Comparison of ENCODE assay signal across 27 cellular contexts in genomic region chr14:93785423-93785822, GRCh38. TPM values are rescaled to one million over a fixed set of nuclear protein-coding genes. Genes with fewer than 3 reads are reported as not detected.
"Had no signal": no experiment of that assay in that cellular context is flagged by ENCODE, and none has a peak within 500 bp of the region (broad histone marks: within the 10 kb centered on the region; RNA-seq: fewer than 3 reads in every experiment).

No MANE protein-coding gene starts in this region.

- H3K4me3 ChIP-seq: ascending aorta, body of pancreas had no signal

- ATAC-seq: activated CD8-positive, alpha-beta T cell treated with anti-CD3 and anti-CD28 coated beads, Interleukin-2, amount 10 ng/mL, durations not matched to agents 7 days and 5 days; activated naive CD8-positive, alpha-beta T cell treated with anti-CD3 and anti-CD28 coated beads, Interleukin-2, amount 50 U/mL, for 24 hours; body of pancreas; Panc1; Right ventricle myocardium inferior; WTC11 had no signal

- H3K4me3 Mint-ChIP-seq: activated CD8-positive, alpha-beta T cell treated with anti-CD3 and anti-CD28 coated beads, Interleukin-2, amount 10 ng/mL, durations not matched to agents 7 days and 5 days; activated naive CD4-positive, alpha-beta T cell treated with anti-CD3 and anti-CD28 coated beads, Interleukin-2, amount 50 U/mL, for 24 hours; activated naive CD8-positive, alpha-beta T cell treated with anti-CD3 and anti-CD28 coated beads, Interleukin-2, amount 50 U/mL, for 24 hours; T-helper 1 cell treated with Interleukin-12 subunit alpha and Interleukin-12 subunit beta and Interleukin-4 antibody, amounts not matched to agents 30 μg/mL and 1 μg/mL, for 36 hours; WTC11 had no signal

- DNase-seq: activated CD4-positive, alpha-beta T cell treated with anti-CD3 and anti-CD28 coated beads for 48 hours; activated CD4-positive, alpha-beta T cell treated with anti-CD3 and anti-CD28 coated beads, Interleukin-2, amount 50 U/mL, for 4 hours; activated CD4-positive, CD25-positive, alpha-beta regulatory T cell treated with anti-CD3 and anti-CD28 coated beads, Interleukin-2, amount 50 U/mL, for 72 hours; activated CD8-positive, alpha-beta memory T cell treated with anti-CD3 and anti-CD28 coated beads, Interleukin-2, amount 50 U/mL, for 48 hours; activated CD8-positive, alpha-beta T cell treated with anti-CD3 and anti-CD28 coated beads, Interleukin-2, amount 10 ng/mL, durations not matched to agents 7 days and 5 days; activated naive CD8-positive, alpha-beta T cell treated with anti-CD3 and anti-CD28 coated beads, Interleukin-2, amount 50 U/mL, for 24 hours; activated T-cell treated with anti-CD3 and anti-CD28 coated beads, Interleukin-2, amount 50 U/mL, for 1 hour; amniotic stem cell; body of pancreas; NCI-H1092; NCI-H1417 treated with DMSO at 0.1 percent for 48 hours; NCI-H1694; NCI-H2029 treated with DMSO at 0.1 percent for 48 hours; NCI-H345; NCI-H510A; NCI-H526 treated with DMSO at 0.1 percent for 48 hours; NK-92 treated with Interleukin-12 subunit alpha and Interleukin-12 subunit beta, amount 100 ng/mL, for 24 hours; OCI-M1; RPMI8226 had no signal

- H3K27ac Mint-ChIP-seq: activated CD8-positive, alpha-beta T cell treated with anti-CD3 and anti-CD28 coated beads, Interleukin-2, amount 10 ng/mL, durations not matched to agents 7 days and 5 days; activated naive CD4-positive, alpha-beta T cell treated with anti-CD3 and anti-CD28 coated beads, Interleukin-2, amount 50 U/mL, for 24 hours; activated naive CD8-positive, alpha-beta T cell treated with anti-CD3 and anti-CD28 coated beads, Interleukin-2, amount 50 U/mL, for 24 hours; T-helper 1 cell treated with Interleukin-12 subunit alpha and Interleukin-12 subunit beta and Interleukin-4 antibody, amounts not matched to agents 30 μg/mL and 1 μg/mL, for 36 hours; WTC11 had no signal

- H3K36me3 ChIP-seq: ascending aorta had no signal

- H3K9me3 Mint-ChIP-seq: activated naive CD4-positive, alpha-beta T cell treated with anti-CD3 and anti-CD28 coated beads, Interleukin-2, amount 50 U/mL, for 24 hours; activated naive CD8-positive, alpha-beta T cell treated with anti-CD3 and anti-CD28 coated beads, Interleukin-2, amount 50 U/mL, for 24 hours; T-helper 1 cell treated with Interleukin-12 subunit alpha and Interleukin-12 subunit beta and Interleukin-4 antibody, amounts not matched to agents 30 μg/mL and 1 μg/mL, for 36 hours; WTC11 had no signal

- H3K4me2 ChIP-seq: KMS-11 had no signal

- H3K36me3 Mint-ChIP-seq: activated naive CD4-positive, alpha-beta T cell treated with anti-CD3 and anti-CD28 coated beads, Interleukin-2, amount 50 U/mL, for 24 hours; WTC11 had no signal

- H3K4me1 Mint-ChIP-seq: activated naive CD4-positive, alpha-beta T cell treated with anti-CD3 and anti-CD28 coated beads, Interleukin-2, amount 50 U/mL, for 24 hours; activated naive CD8-positive, alpha-beta T cell treated with anti-CD3 and anti-CD28 coated beads, Interleukin-2, amount 50 U/mL, for 24 hours had no signal

- H3K27ac ChIP-seq: body of pancreas, KMS-11 had no signal

- H3K27me3 ChIP-seq: ascending aorta, body of pancreas had no signal

- H3K9me3 ChIP-seq: ascending aorta, body of pancreas had no signal

- H3K9ac ChIP-seq: KMS-11 had no signal

RNA-seq across cellular contexts. Expression of gene PRIMA1, which starts 2.9 kb away (rescaled TPM):
- total RNA-seq: activated CD8-positive, alpha-beta T cell treated with anti-CD3 and anti-CD28 coated beads, Interleukin-2, amount 10 ng/mL, durations not matched to agents 7 days and 5 days; MCF 10A had no signal
